2 cellular contexts compared by ENCODE assay signal in genomic region chr2:110103060-110103961, GRCh38.
TF ChIP-seq lines count a peak whose summit lies in the region.

No MANE protein-coding gene starts in this region.

TF ChIP-seq in SK-N-SH, 30 proteins besides CTCF, POLR2A, EP300 and RAD21 (continued from another document):
- TF ChIP-seq, protein P1, sequence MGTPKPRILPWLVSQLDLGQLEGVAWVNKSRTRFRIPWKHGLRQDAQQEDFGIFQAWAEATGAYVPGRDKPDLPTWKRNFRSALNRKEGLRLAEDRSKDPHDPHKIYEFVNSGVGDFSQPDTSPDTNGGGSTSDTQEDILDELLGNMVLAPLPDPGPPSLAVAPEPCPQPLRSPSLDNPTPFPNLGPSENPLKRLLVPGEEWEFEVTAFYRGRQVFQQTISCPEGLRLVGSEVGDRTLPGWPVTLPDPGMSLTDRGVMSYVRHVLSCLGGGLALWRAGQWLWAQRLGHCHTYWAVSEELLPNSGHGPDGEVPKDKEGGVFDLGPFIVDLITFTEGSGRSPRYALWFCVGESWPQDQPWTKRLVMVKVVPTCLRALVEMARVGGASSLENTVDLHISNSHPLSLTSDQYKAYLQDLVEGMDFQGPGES (IDR thresholded peaks at IDR 0.05; ENCODE audit: low read depth, low read length), result no peak
- TF ChIP-seq FOXJ3 (CRISPR knock-in tag; IDR thresholded peaks at IDR 0.05), result no peak
- TF ChIP-seq NFIC (IDR thresholded peaks at IDR 0.05; ENCODE audit: borderline replicate concordance), result no peak
- no peak for TF ChIP-seq FOSL2 (IDR thresholded peaks at IDR 0.05; ENCODE audit: borderline replicate concordance, low read depth)
- no peak for TF ChIP-seq RCOR1 (IDR thresholded peaks at IDR 0.05; ENCODE audit: low read length)
- no peak for TF ChIP-seq RFX5 (IDR thresholded peaks at IDR 0.05; ENCODE audit: low read length)
- TF ChIP-seq ZBTB33 (IDR thresholded peaks at IDR 0.05; ENCODE audit: borderline replicate concordance, low read depth), result no peak
- TF ChIP-seq TEAD4 (IDR thresholded peaks at IDR 0.05; ENCODE audit: borderline replicate concordance, insufficient read depth), result no peak
- TF ChIP-seq, protein P2, sequence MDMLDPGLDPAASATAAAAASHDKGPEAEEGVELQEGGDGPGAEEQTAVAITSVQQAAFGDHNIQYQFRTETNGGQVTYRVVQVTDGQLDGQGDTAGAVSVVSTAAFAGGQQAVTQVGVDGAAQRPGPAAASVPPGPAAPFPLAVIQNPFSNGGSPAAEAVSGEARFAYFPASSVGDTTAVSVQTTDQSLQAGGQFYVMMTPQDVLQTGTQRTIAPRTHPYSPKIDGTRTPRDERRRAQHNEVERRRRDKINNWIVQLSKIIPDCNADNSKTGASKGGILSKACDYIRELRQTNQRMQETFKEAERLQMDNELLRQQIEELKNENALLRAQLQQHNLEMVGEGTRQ (IDR thresholded peaks at IDR 0.05; ENCODE audit: borderline replicate concordance, low read depth, low read length), result no peak

TF ChIP-seq in SK-N-SH treated with all-trans-retinoic acid at 6 μM for 48 hours, 23 proteins besides CTCF, POLR2A, EP300 and RAD21 (continued from another document):
- TF ChIP-seq ZFP3 (CRISPR knock-in tag; IDR thresholded peaks at IDR 0.05), result no peak
- TF ChIP-seq TOX (CRISPR knock-in tag; IDR thresholded peaks at IDR 0.05; ENCODE audit: borderline replicate concordance), result no peak
- no peak for TF ChIP-seq ZNF70 (CRISPR knock-in tag; IDR thresholded peaks at IDR 0.05)
